In genomic region chr16:49281843-49282642, GRCh38 we compare ENCODE assay signal across 8 cellular contexts. TPM values are rescaled to one million over a fixed set of nuclear protein-coding genes. Genes with fewer than 3 reads are reported as not detected.
DNase-seq lines count a peak whose midpoint lies in the region; ATAC-seq and TF ChIP-seq lines count a peak whose summit lies in the region.

No MANE protein-coding gene starts in this region.

- H3K9ac ChIP-seq in HUES48 (ENCODE audit: low read depth, low read length): no peak overlapping the region; the same call in 1 of the 2 replicates

- H3K36me3 ChIP-seq in HUES48 (ENCODE audit: control insufficient read depth, insufficient read depth, low read length) (no peaks in the 10 kb centered on the region), left lung (no peaks in the 10 kb centered on the region)

- no peaks in the 10 kb centered on the region for H3K36me3 Mint-ChIP-seq in dendritic cell treated with granulocyte-macrophage colony-stimulating factor and Interleukin-4, amounts not matched to agents 40 ng/mL and 50 ng/mL, for 4 days (ENCODE audit: low read depth)

- H3K27ac ChIP-seq in HUES48 (ENCODE audit: low read depth, low read length) (no peak overlapping the region), left lung (no peak overlapping the region)

- H3K4me3 Mint-ChIP-seq in dendritic cell treated with granulocyte-macrophage colony-stimulating factor and Interleukin-4, amounts not matched to agents 40 ng/mL and 50 ng/mL, for 4 days: peak overlapping the region; percentile 69

- DNase-seq in DMS114 treated with DMSO at 0.1 percent for 48 hours (lab: John Stamatoyannopoulos, UW; ENCODE audit: unreplicated experiment): peak; percentile 83
- DNase-seq in SK-N-DZ (ENCODE audit: low spot score): peak; percentile 94
- DNase-seq in left lung: peak; percentile 77 to 90
- peak; percentile 12 for DNase-seq in stimulated activated CD4-positive, alpha-beta T cell treated with anti-CD3 and anti-CD28 coated beads, Interleukin-2, amount 100 ng/mL, for 4 hours (ENCODE audit: low read depth)
- DNase-seq in RKO (ENCODE audit: low spot score): no peak

- H3K27me3 Mint-ChIP-seq in dendritic cell treated with granulocyte-macrophage colony-stimulating factor and Interleukin-4, amounts not matched to agents 40 ng/mL and 50 ng/mL, for 4 days: peaks cover 82% of the 10 kb centered on the region

- TF ChIP-seq CTCF in left lung (IDR thresholded peaks at IDR 0.05): no peak

- H3K9me3 ChIP-seq in HUES48 (ENCODE audit: control insufficient read depth, insufficient read depth, low read length) (no peaks in the 10 kb centered on the region), left lung (no peaks in the 10 kb centered on the region)

- H3K27me3 ChIP-seq in HUES48 (ENCODE audit: control insufficient read depth, insufficient read depth, low read length): peaks cover 92% of the 10 kb centered on the region
- peaks cover 88 to 100% of the 10 kb centered on the region in 2 donors for H3K27me3 ChIP-seq in left lung

- peak overlapping the region; percentile 77 for H3K4me3 ChIP-seq in HUES48 (ENCODE audit: low read depth, low read length)
- H3K4me3 ChIP-seq in left lung: peak overlapping the region; percentile 19 to 37

- peaks cover 15% of the 10 kb centered on the region for H3K4me1 Mint-ChIP-seq in dendritic cell treated with granulocyte-macrophage colony-stimulating factor and Interleukin-4, amounts not matched to agents 40 ng/mL and 50 ng/mL, for 4 days (ENCODE audit: low read depth)

- H3K4me1 ChIP-seq in HUES48 (ENCODE audit: control insufficient read depth, insufficient read depth, low read length) (peaks cover 42% of the 10 kb centered on the region), left lung (peaks cover 0 to 22% of the 10 kb centered on the region in 2 donors)

- H3K27ac Mint-ChIP-seq in dendritic cell treated with granulocyte-macrophage colony-stimulating factor and Interleukin-4, amounts not matched to agents 40 ng/mL and 50 ng/mL, for 4 days: no peak overlapping the region

- ATAC-seq in GM21367 (IDR thresholded peaks at IDR 0.05; ENCODE audit: unreplicated experiment): peak; percentile 85
- ATAC-seq in left lung: peak; percentile 99

- intact Hi-C loops in dendritic cell treated with granulocyte-macrophage colony-stimulating factor and Interleukin-4, amounts not matched to agents 40 ng/mL and 50 ng/mL, for 4 days (cut with micrococcal nuclease): no loop called here
- intact Hi-C loops in left lung (cut with DNase I): no loop called here

- H3K9me3 Mint-ChIP-seq in dendritic cell treated with granulocyte-macrophage colony-stimulating factor and Interleukin-4, amounts not matched to agents 40 ng/mL and 50 ng/mL, for 4 days: no peaks in the 10 kb centered on the region

RNA-seq across cellular contexts. Expression of gene CBLN1, which starts 0.4 kb away (rescaled TPM):
- 32.4 and 41.7 TPM in 2 replicates for polyA plus RNA-seq in SK-N-DZ (2014; cell fraction: cytosol; rRNA removed)
- 17.1 and 31.9 TPM in 2 replicates for polyA plus RNA-seq in SK-N-DZ (2014; cell fraction: nucleus; rRNA removed)
- not detected for total RNA-seq in left lung
